In the genomic region with DNA sequence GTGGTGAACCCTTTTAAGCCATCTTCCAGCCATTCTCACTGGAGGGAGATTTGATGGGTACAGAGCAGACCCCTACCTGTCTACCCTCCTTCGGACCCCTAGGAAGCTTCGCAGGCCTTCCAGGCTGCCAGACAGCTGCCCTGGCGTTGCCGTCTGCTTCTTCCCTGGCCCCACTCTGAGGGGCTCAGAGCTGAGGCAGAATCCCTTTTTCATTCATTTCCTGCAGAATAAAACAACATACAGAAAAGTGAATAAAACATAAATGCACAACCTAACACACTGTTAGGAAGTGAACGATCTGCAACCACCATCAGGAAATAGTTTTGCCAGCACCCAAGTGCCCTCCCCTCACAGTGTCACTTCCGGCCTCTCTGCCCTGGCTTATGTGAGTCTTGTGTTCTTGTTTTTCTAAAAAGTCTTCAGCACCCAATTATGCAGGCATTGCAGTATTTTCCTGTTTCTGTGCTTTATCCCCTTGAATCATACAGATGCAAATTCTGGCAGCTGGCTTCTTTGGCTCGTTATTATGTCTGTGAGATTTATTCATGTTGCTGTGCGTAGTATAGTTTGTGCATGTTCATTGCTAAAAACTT, we compare ENCODE assay signal across 8 cellular contexts. TPM values are rescaled to one million over a fixed set of nuclear protein-coding genes. Genes with fewer than 3 reads are reported as not detected.
A peak's percentile ranks its signal among the peaks of the same experiment; 100 is the strongest.
DNase-seq lines count a peak whose midpoint lies in the region; ATAC-seq and TF ChIP-seq lines count a peak whose summit lies in the region.

No MANE protein-coding gene starts in this region.

- H4K12ac ChIP-seq in trophoblast cell (ENCODE audit: low read depth, low read length): no peak overlapping the region

- no peak overlapping the region for H3K27ac ChIP-seq in trophoblast cell (ENCODE audit: low read depth, low read length)

- H3K18ac ChIP-seq in trophoblast cell (ENCODE audit: low read length): no peak overlapping the region

- H3K36me3 ChIP-seq in skeletal muscle satellite cell (ENCODE audit: insufficient read depth, low read length) (peaks cover 33% of the 10 kb centered on the region), trophoblast cell (ENCODE audit: control insufficient read depth in 1 of 2, insufficient read depth in 2 of 2, low read length in 2 of 2) (peaks cover 28 to 30% of the 10 kb centered on the region in 2 experiments)

- H3K9ac ChIP-seq in skeletal muscle satellite cell (ENCODE audit: low read depth, low read length) (peak overlapping the region; percentile 57), trophoblast cell (ENCODE audit: low read length) (no peak overlapping the region)

- intact Hi-C loops in activated T-helper 1 cell treated with anti-CD3 and anti-CD28 coated beads, Interleukin-12 subunit alpha, Interleukin-12 subunit beta, Interleukin-2, Interleukin-4 antibody, amounts not matched to agents 30 ng/mL and 10 ng/mL and 1 ng/mL, durations not matched to agents 14 hours and 24 hours and 36 hours (cut with micrococcal nuclease): loop anchor here (1.0 kb wide), 2 partner anchors 26 to 74 kb away; no protein-coding TSS in a partner anchor
- intact Hi-C loops in head of caudate nucleus (cut with DNase I): no loop called here

- ATAC-seq in GM18505 (IDR thresholded peaks at IDR 0.05; ENCODE audit: unreplicated experiment): no peak

- H3K27me3 Mint-ChIP-seq in activated T-helper 1 cell treated with anti-CD3 and anti-CD28 coated beads, Interleukin-12 subunit alpha, Interleukin-12 subunit beta, Interleukin-2, Interleukin-4 antibody, amounts not matched to agents 30 ng/mL and 10 ng/mL and 1 ng/mL, durations not matched to agents 14 hours and 24 hours and 36 hours (ENCODE audit: insufficient read depth): no peaks in the 10 kb centered on the region

- no peaks in the 10 kb centered on the region for H3K9me3 ChIP-seq in skeletal muscle satellite cell (replicated peaks; ENCODE audit: low read length)
- H3K9me3 ChIP-seq in trophoblast cell (ENCODE audit: insufficient read depth, low read depth, low read length): no peaks in the 10 kb centered on the region

- H3K23ac ChIP-seq in trophoblast cell (ENCODE audit: low read length): no peak overlapping the region

- no peak overlapping the region for H4K8ac ChIP-seq in trophoblast cell (ENCODE audit: low read depth, low read length)

- H3K4me3 Mint-ChIP-seq in activated T-helper 1 cell treated with anti-CD3 and anti-CD28 coated beads, Interleukin-12 subunit alpha, Interleukin-12 subunit beta, Interleukin-2, Interleukin-4 antibody, amounts not matched to agents 30 ng/mL and 10 ng/mL and 1 ng/mL, durations not matched to agents 14 hours and 24 hours and 36 hours: peak overlapping the region; percentile 78

- peaks cover 2% of the 10 kb centered on the region for H3K79me1 ChIP-seq in trophoblast cell (ENCODE audit: low read length)

- peaks cover 30% of the 10 kb centered on the region for H3K4me1 ChIP-seq in skeletal muscle satellite cell (ENCODE audit: control insufficient read depth, insufficient read depth, low read length)
- peaks cover 2 to 4% of the 10 kb centered on the region in 2 experiments for H3K4me1 ChIP-seq in trophoblast cell (ENCODE audit: control insufficient read depth in 1 of 2, insufficient read depth in 2 of 2, low read length in 2 of 2)

- H3K27me3 ChIP-seq in skeletal muscle satellite cell (ENCODE audit: control insufficient read depth, insufficient read depth, low read length) (no peaks in the 10 kb centered on the region), trophoblast cell (ENCODE audit: insufficient read depth, low read length) (no peaks in the 10 kb centered on the region)

- H3K36me3 Mint-ChIP-seq in activated T-helper 1 cell treated with anti-CD3 and anti-CD28 coated beads, Interleukin-12 subunit alpha, Interleukin-12 subunit beta, Interleukin-2, Interleukin-4 antibody, amounts not matched to agents 30 ng/mL and 10 ng/mL and 1 ng/mL, durations not matched to agents 14 hours and 24 hours and 36 hours (ENCODE audit: low read depth): peaks cover 20% of the 10 kb centered on the region

- peaks cover 42% of the 10 kb centered on the region for H3K4me1 Mint-ChIP-seq in activated T-helper 1 cell treated with anti-CD3 and anti-CD28 coated beads, Interleukin-12 subunit alpha, Interleukin-12 subunit beta, Interleukin-2, Interleukin-4 antibody, amounts not matched to agents 30 ng/mL and 10 ng/mL and 1 ng/mL, durations not matched to agents 14 hours and 24 hours and 36 hours (ENCODE audit: low read depth)

- H3K4me3 ChIP-seq in skeletal muscle satellite cell (ENCODE audit: low read length) (peak overlapping the region; percentile 28), trophoblast cell (ENCODE audit: low read depth, low read length) (no peak overlapping the region)

- H3K4ac ChIP-seq in trophoblast cell (ENCODE audit: low read depth, low read length): no peak overlapping the region

- H2BK12ac ChIP-seq in trophoblast cell (ENCODE audit: low read length): no peak overlapping the region

- no peak overlapping the region for H2AFZ ChIP-seq in trophoblast cell (ENCODE audit: insufficient read depth, low read length, poor library complexity)

- no peak overlapping the region for H4K91ac ChIP-seq in trophoblast cell (ENCODE audit: low read depth, low read length)

- H3K79me2 ChIP-seq in trophoblast cell (ENCODE audit: control insufficient read depth, insufficient read depth, low read length, poor library complexity): peaks cover 2% of the 10 kb centered on the region

- no peak for TF ChIP-seq POLR2A in GM18505 (IDR thresholded peaks at IDR 0.05; ENCODE audit: borderline replicate concordance, extremely low read depth, insufficient read depth, insufficient read length)

- H2AK5ac ChIP-seq in trophoblast cell (ENCODE audit: low read length): no peak overlapping the region

- peak overlapping the region; percentile 84 for H3K27ac Mint-ChIP-seq in activated T-helper 1 cell treated with anti-CD3 and anti-CD28 coated beads, Interleukin-12 subunit alpha, Interleukin-12 subunit beta, Interleukin-2, Interleukin-4 antibody, amounts not matched to agents 30 ng/mL and 10 ng/mL and 1 ng/mL, durations not matched to agents 14 hours and 24 hours and 36 hours

- peak; percentile 57 for DNase-seq in AG08395 (ENCODE audit: low spot score)
- DNase-seq in NOMO-1 (lab: John Stamatoyannopoulos, UW; ENCODE audit: unreplicated experiment in 2 of 2): peak; percentile 55 to 75
- peak; percentile 65 for DNase-seq in activated T-helper 1 cell treated with anti-CD3 and anti-CD28 coated beads, Interleukin-12 subunit alpha, Interleukin-12 subunit beta, Interleukin-2, Interleukin-4 antibody, amounts not matched to agents 30 ng/mL and 10 ng/mL and 1 ng/mL, durations not matched to agents 14 hours and 24 hours and 36 hours (ENCODE audit: low spot score)
- DNase-seq in head of caudate nucleus: peak in 33 of 42 donors; percentile 15 to 77 (median 50)
- no peak for DNase-seq in trophoblast cell
- DNase-seq in NCI-H524 (lab: John Stamatoyannopoulos, UW): no peak

- H2BK120ac ChIP-seq in trophoblast cell (ENCODE audit: insufficient read depth, low read length, poor library complexity): no peak overlapping the region

- WGBS in trophoblast cell (ENCODE audit: extremely low coverage, insufficient coverage, insufficient read length): no CpG with 5 or more reads among the region's 8 CpGs

- H2BK5ac ChIP-seq in trophoblast cell (ENCODE audit: low read depth, low read length, poor library complexity): no peak overlapping the region

- peak overlapping the region; percentile 73 for H3K4me2 ChIP-seq in skeletal muscle satellite cell (ENCODE audit: low read length)
- H3K4me2 ChIP-seq in trophoblast cell (ENCODE audit: low read length): no peak overlapping the region

- no peak overlapping the region for H3K14ac ChIP-seq in trophoblast cell (ENCODE audit: low read length)

- peaks cover 7% of the 10 kb centered on the region for H3K9me3 Mint-ChIP-seq in activated T-helper 1 cell treated with anti-CD3 and anti-CD28 coated beads, Interleukin-12 subunit alpha, Interleukin-12 subunit beta, Interleukin-2, Interleukin-4 antibody, amounts not matched to agents 30 ng/mL and 10 ng/mL and 1 ng/mL, durations not matched to agents 14 hours and 24 hours and 36 hours

RNA-seq across cellular contexts. Expression of gene ADD1, which starts 5.6 kb away (rescaled TPM):
- 200 and 203 TPM in 2 replicates for total RNA-seq in activated T-helper 1 cell treated with anti-CD3 and anti-CD28 coated beads, Interleukin-12 subunit alpha, Interleukin-12 subunit beta, Interleukin-2, Interleukin-4 antibody, amounts not matched to agents 30 ng/mL and 10 ng/mL and 1 ng/mL, durations not matched to agents 14 hours and 24 hours and 36 hours
- total RNA-seq in skeletal muscle satellite cell (2012; rRNA removed): 109 and 111 TPM in 2 replicates
- 225 and 238 TPM in 2 replicates for polyA plus RNA-seq in trophoblast cell (2013)

RNA-seq across cellular contexts. Expression of gene SH3BP2, which starts 45.1 kb away (rescaled TPM):
- 96.7 and 99.7 TPM in 2 replicates for total RNA-seq in activated T-helper 1 cell treated with anti-CD3 and anti-CD28 coated beads, Interleukin-12 subunit alpha, Interleukin-12 subunit beta, Interleukin-2, Interleukin-4 antibody, amounts not matched to agents 30 ng/mL and 10 ng/mL and 1 ng/mL, durations not matched to agents 14 hours and 24 hours and 36 hours
- 16.4 and 30.4 TPM in 2 replicates for total RNA-seq in skeletal muscle satellite cell (2012; rRNA removed)
- polyA plus RNA-seq in trophoblast cell (2013): 21.3 and 21.9 TPM in 2 replicates

Comparison
In these comparisons a context has a peak if more than half of its experiments do, and no peak if none do; other contexts are left out.
1. DNase-seq: peak in AG08395 (single experiment), NOMO-1 (2 of 2), activated T-helper 1 cell treated with anti-CD3 and anti-CD28 coated beads, Interleukin-12 subunit alpha, Interleukin-12 subunit beta, Interleukin-2, Interleukin-4 antibody, amounts not matched to agents 30 ng/mL and 10 ng/mL and 1 ng/mL, durations not matched to agents 14 hours and 24 hours and 36 hours (single experiment) and head of caudate nucleus (33 of 42); none in trophoblast cell (0 of 2) and NCI-H524 (0 of 2).